3 cellular contexts compared by ENCODE assay signal in genomic region chr2:85935170-85935745, GRCh38.
TF ChIP-seq lines count a peak whose summit lies in the region.

No MANE protein-coding gene starts in this region.

TF ChIP-seq in SK-N-SH, 30 proteins besides CTCF, POLR2A, EP300 and RAD21 (continued from another document):
- TF ChIP-seq TCF12 (IDR thresholded peaks at IDR 0.05), result no peak
- TF ChIP-seq NFIC (IDR thresholded peaks at IDR 0.05; ENCODE audit: borderline replicate concordance), result no peak
- no peak for TF ChIP-seq MXI1 (IDR thresholded peaks at IDR 0.05; ENCODE audit: low read depth, low read length)
- TF ChIP-seq FOXJ3 (CRISPR knock-in tag; IDR thresholded peaks at IDR 0.05), result no peak
- TF ChIP-seq RFX5 (IDR thresholded peaks at IDR 0.05; ENCODE audit: low read length), result no peak
- TF ChIP-seq ZBTB33 (IDR thresholded peaks at IDR 0.05; ENCODE audit: borderline replicate concordance, low read depth), result no peak
- TF ChIP-seq GATA2 (CRISPR knock-in tag; IDR thresholded peaks at IDR 0.05), result no peak
- TF ChIP-seq REST (IDR thresholded peaks at IDR 0.05; ENCODE audit: low read depth, low read length), result no peak
- no peak for TF ChIP-seq RXRA (IDR thresholded peaks at IDR 0.05; ENCODE audit: borderline replicate concordance, low read depth)
- no peak for TF ChIP-seq NRF1 (IDR thresholded peaks at IDR 0.05; ENCODE audit: low read depth, low read length)

TF ChIP-seq in SK-N-SH treated with all-trans-retinoic acid at 6 μM for 48 hours, 23 proteins besides CTCF, POLR2A, EP300 and RAD21 (continued from another document):
- TF ChIP-seq SNAI2 (CRISPR knock-in tag; IDR thresholded peaks at IDR 0.05) (no peak), PPARA (CRISPR knock-in tag; IDR thresholded peaks at IDR 0.05; ENCODE audit: borderline replicate concordance) (no peak), ESRRG (CRISPR knock-in tag; IDR thresholded peaks at IDR 0.05) (no peak), TOX (CRISPR knock-in tag; IDR thresholded peaks at IDR 0.05; ENCODE audit: borderline replicate concordance) (no peak), ZNF70 (CRISPR knock-in tag; IDR thresholded peaks at IDR 0.05) (no peak), ARNTL (CRISPR knock-in tag; IDR thresholded peaks at IDR 0.05; ENCODE audit: borderline replicate concordance, low read depth) (no peak), ZFP30 (CRISPR knock-in tag; IDR thresholded peaks at IDR 0.05) (no peak), CSDC2 (CRISPR knock-in tag; IDR thresholded peaks at IDR 0.05) (no peak), POU6F1 (CRISPR knock-in tag; IDR thresholded peaks at IDR 0.05; ENCODE audit: borderline replicate concordance, low read depth) (no peak)

TF ChIP-seq in K562, 482 proteins besides CTCF, POLR2A, EP300 and RAD21 (continued from another document):
- no peak for TF ChIP-seq ZNF197 (CRISPR knock-in tag; IDR thresholded peaks at IDR 0.05; ENCODE audit: low read depth)
- no peak for TF ChIP-seq FIP1L1 (IDR thresholded peaks at IDR 0.05; ENCODE audit: low read depth, low read length, poor library complexity, severe bottlenecking)
- TF ChIP-seq STAT5B (CRISPR knock-in tag; IDR thresholded peaks at IDR 0.05), result no peak
- TF ChIP-seq ADNP (tag; IDR thresholded peaks at IDR 0.05), result peak; percentile 9; the same call in 1 of the 2 replicates
